Comparison of ENCODE assay signal across 8 cellular contexts in genomic region chr3:194686816-194687637, GRCh38. TPM values are rescaled to one million over a fixed set of nuclear protein-coding genes. Genes with fewer than 3 reads are reported as not detected.
DNase-seq lines count a peak whose midpoint lies in the region; ATAC-seq and TF ChIP-seq lines count a peak whose summit lies in the region.

No MANE protein-coding gene starts in this region.

- POLR2A ChIA-PET in CD8-positive, alpha-beta memory T cell (lab: Charles Lee), result interaction anchor here (0.6 to 8.0 kb wide), 8 partner anchors 13 to 856 kb away, joined by 3 to 115 read pairs (median 5); partner anchors contain the start of genes LSG1, PPP1R2 and XXYLT1

- WGBS in transverse colon (ENCODE audit: low coverage in 1 of 2), 2 donors, result 7% methylated on average over 57 of the region's 86 CpGs; no CpG with 5 or more reads in 1 of the 2 donors

- ATAC-seq in HG02678 (IDR thresholded peaks at IDR 0.05; ENCODE audit: unreplicated experiment) (peak; percentile 0), HG03565 (IDR thresholded peaks at IDR 0.05; ENCODE audit: unreplicated experiment) (no peak)

- peak overlapping the region; percentile 78 for H3K4me3 ChIP-seq in CD8-positive, alpha-beta memory T cell (ENCODE audit: low read length)
- H3K4me3 ChIP-seq in epithelial cell of proximal tubule (ENCODE audit: low read depth, low read length) (peak overlapping the region; percentile 24), transverse colon (peak overlapping the region; percentile 54 to 89 (median 72))

- intact Hi-C loops in transverse colon (cut with DNase I; ENCODE audit: low total_unique reads), result loop anchor here (5.0 to 10.0 kb wide), 2 partner anchors 570 to 858 kb away; partner anchors contain the start of gene PPP1R2

- in situ Hi-C loops in transverse colon (cut with MboI; ENCODE audit: low pct_ligation_motif_present in 1 of 4, low pct_unique_long_range_greater_than_20kb in 1 of 4, low sequenced_read_pairs in 3 of 4), result loop anchor here (10.0 to 25.0 kb wide), 5 partner anchors 275 to 850 kb away; partner anchors contain the start of gene PPP1R2 (in 2 of the 4)

- no peak for TF ChIP-seq CTCF in epithelial cell of proximal tubule (conservative IDR thresholded peaks at IDR 0.05; ENCODE audit: low read depth, low read length)
- TF ChIP-seq CTCF in transverse colon (IDR thresholded peaks at IDR 0.05), result no peak

- peak in 4 of 5 donors; percentile 10 to 55 (median 27) for DNase-seq in CD8-positive, alpha-beta memory T cell
- peak; percentile 29 to 39 for DNase-seq in activated CD4-positive, alpha-beta T cell treated with anti-CD3 and anti-CD28 coated beads, Interleukin-2, amount 50 U/mL, for 48 hours
- DNase-seq in epithelial cell of proximal tubule (ENCODE audit: low read depth) (no peak), mucosa of gallbladder (ENCODE audit: low spot score) (peak; percentile 42), transverse colon (peak; percentile 29), SW480 (ENCODE audit: low spot score) (no peak)

- CTCF ChIA-PET in CD8-positive, alpha-beta memory T cell (lab: Charles Lee), result interaction anchor here (0.7 to 4.1 kb wide), 29 partner anchors 10 to 1163 kb away, joined by 3 to 85 read pairs (median 4); partner anchors contain the start of genes LSG1, TMEM44 and XXYLT1

- no peaks in the 10 kb centered on the region for H3K36me3 ChIP-seq in CD8-positive, alpha-beta memory T cell (ENCODE audit: insufficient read depth, low read length)
- H3K36me3 ChIP-seq in transverse colon, result no peaks in the 10 kb centered on the region

- H3K27ac Mint-ChIP-seq in CD8-positive, alpha-beta memory T cell, result peak overlapping the region; percentile 24 to 94 (median 88)

- H3K27me3 Mint-ChIP-seq in CD8-positive, alpha-beta memory T cell, result peaks cover 2 to 10% of the 10 kb centered on the region in 2 donors

- no peak for TF ChIP-seq POLR2A in transverse colon (IDR thresholded peaks at IDR 0.05)

- H3K9me3 ChIP-seq in CD8-positive, alpha-beta memory T cell (ENCODE audit: low read length), result no peaks in the 10 kb centered on the region
- no peaks in the 10 kb centered on the region for H3K9me3 ChIP-seq in transverse colon

- H3K9me3 Mint-ChIP-seq in CD8-positive, alpha-beta memory T cell, result no peaks in the 10 kb centered on the region

- no peak for TF ChIP-seq EP300 in transverse colon (IDR thresholded peaks at IDR 0.05; ENCODE audit: low read depth)

- peaks cover 37% of the 10 kb centered on the region for H3K4me1 ChIP-seq in CD8-positive, alpha-beta memory T cell (ENCODE audit: insufficient read depth, low read length)
- H3K4me1 ChIP-seq in transverse colon, result peaks cover 0 to 52% (median 35%) of the 10 kb centered on the region in 4 donors

- peaks cover 50 to 58% (median 56%) of the 10 kb centered on the region in 3 donors for H3K4me1 Mint-ChIP-seq in CD8-positive, alpha-beta memory T cell

- peak overlapping the region; percentile 86 to 100 (median 96) for H3K4me3 Mint-ChIP-seq in CD8-positive, alpha-beta memory T cell

- H3K27me3 ChIP-seq in CD8-positive, alpha-beta memory T cell (ENCODE audit: insufficient read depth, low read length, poor library complexity, severe bottlenecking), result no peaks in the 10 kb centered on the region
- no peaks in the 10 kb centered on the region for H3K27me3 ChIP-seq in transverse colon

- peak overlapping the region; percentile 54 for H3K27ac ChIP-seq in CD8-positive, alpha-beta memory T cell (ENCODE audit: low read depth, low read length)
- peak overlapping the region; percentile 86 to 93 (median 89) for H3K27ac ChIP-seq in transverse colon

- H3K36me3 Mint-ChIP-seq in CD8-positive, alpha-beta memory T cell, result peaks cover 0 to 5% (median 0%) of the 10 kb centered on the region in 3 donors

RNA-seq across cellular contexts. Expression of gene FAM43A, which starts 1.3 kb away (rescaled TPM):
- total RNA-seq in CD8-positive, alpha-beta memory T cell, result 10 to 100 TPM; 14.5 to 14.9 TPM
- 19.6 TPM for polyA plus RNA-seq in CD8-positive, alpha-beta memory T cell
- total RNA-seq in epithelial cell of proximal tubule (0.29 and 2.5 TPM in 2 replicates), mucosa of gallbladder (8.9 TPM), transverse colon (100 to 1,000 TPM in 2 of 4 donors, 10 to 100 TPM in 2; 31.2 to 111 (median 95.9) TPM)

RNA-seq across cellular contexts. Expression of gene LSG1, which starts 15.0 kb away (rescaled TPM):
- 10 to 100 TPM; 65.2 to 68.8 TPM for total RNA-seq in CD8-positive, alpha-beta memory T cell
- polyA plus RNA-seq in CD8-positive, alpha-beta memory T cell, result 39.3 TPM
- 29.1 and 29.7 TPM in 2 replicates for total RNA-seq in epithelial cell of proximal tubule
- total RNA-seq in mucosa of gallbladder, result 31.8 TPM
- 10 to 100 TPM; 18.7 to 69.9 (median 52.8) TPM for total RNA-seq in transverse colon

RNA-seq across cellular contexts. Expression of gene TMEM44, which starts 53.8 kb away (rescaled TPM):
- total RNA-seq in CD8-positive, alpha-beta memory T cell, result 1 to 10 TPM; 3.0 to 5.7 TPM
- polyA plus RNA-seq in CD8-positive, alpha-beta memory T cell, result 2.6 TPM
- total RNA-seq in epithelial cell of proximal tubule, result 11.2 and 16.0 TPM in 2 replicates
- 20.2 TPM for total RNA-seq in mucosa of gallbladder
- 100 to 1,000 TPM in 1 of 4 donors, 10 to 100 TPM in 3; 52.0 to 101 (median 58.8) TPM for total RNA-seq in transverse colon

Comparison
In these comparisons a context has a peak if more than half of its experiments do, and no peak if none do; other contexts are left out.
1. DNase-seq: peak in CD8-positive, alpha-beta memory T cell (4 of 5), activated CD4-positive, alpha-beta T cell treated with anti-CD3 and anti-CD28 coated beads, Interleukin-2, amount 50 U/mL, for 48 hours (2 of 2), mucosa of gallbladder (single experiment) and transverse colon (single experiment); none in epithelial cell of proximal tubule (single experiment) and SW480 (single experiment).
2. H3K4me3 ChIP-seq: peak in every context shown above with its lines; median percentile 78 in CD8-positive, alpha-beta memory T cell; 72 in transverse colon; 24 in epithelial cell of proximal tubule.